ENCODE assay signal across 31 cellular contexts in genomic region chr10:52071814-52072213, GRCh38.
"Had no signal": no experiment of that assay in that cellular context is flagged by ENCODE, and none has a peak within 500 bp of the region (broad histone marks: within the 10 kb centered on the region; RNA-seq: fewer than 3 reads in every experiment).

No MANE protein-coding gene starts in this region.

- H2AFZ ChIP-seq: neural progenitor cell had no signal

- H3K4me1 ChIP-seq: adrenal gland, neural progenitor cell, right lobe of liver, upper lobe of left lung, vagina had no signal

- H3K9me3 ChIP-seq: adrenal gland, esophagus muscularis mucosa, right lobe of liver, upper lobe of left lung, vagina had no signal

- DNase-seq: activated CD4-positive, alpha-beta T cell treated with anti-CD3 and anti-CD28 coated beads for 4 hours; activated CD4-positive, alpha-beta T cell treated with anti-CD3 and anti-CD28 coated beads, Interleukin-2, amount 50 U/mL, for 4 hours; activated effector memory CD4-positive, alpha-beta T cell treated with Interleukin-2 at 50 U/mL for 16 hours; activated naive CD4-positive, alpha-beta T cell treated with Interleukin-2 at 50 U/mL for 16 hours; activated T-cell treated with anti-CD3 and anti-CD28 coated beads for 4 hours; activated T-cell treated with anti-CD3 and anti-CD28 coated beads, Interleukin-2, amount 50 U/mL, for 72 hours; adrenal gland; central memory CD4-positive, alpha-beta T cell; dermis blood vessel endothelial cell; effector CD4-positive, alpha-beta T cell; glutamatergic neuron; hypothalamus; mesendoderm; natural killer cell; occipital lobe; right lobe of liver; small intestine; stimulated activated CD4-positive, alpha-beta T cell treated with anti-CD3 and anti-CD28 coated beads, Interleukin-4, amount 100 ng/mL, for 4 hours; stimulated activated CD8-positive, alpha-beta memory T cell treated with anti-CD3 and anti-CD28 coated beads, Interleukin-4, amount 100 ng/mL, for 48 hours; stimulated activated naive CD8-positive, alpha-beta T cell treated with anti-CD3 and anti-CD28 coated beads, Interleukin-15, amount 100 ng/mL, for 72 hours; substantia nigra; SW 1271; T-helper 9 cell; upper lobe of left lung had no signal

- H3K4me2 ChIP-seq: neural progenitor cell had no signal

- H3K36me3 ChIP-seq: adrenal gland, esophagus muscularis mucosa, neural progenitor cell, right lobe of liver, upper lobe of left lung, vagina had no signal

- H3K9ac ChIP-seq: neural progenitor cell had no signal

- ATAC-seq: activated T-cell treated with anti-CD3 and anti-CD28 coated beads, Interleukin-2, amount 50 U/mL, for 72 hours; left lobe of liver; natural killer cell; right lobe of liver; stimulated activated memory B cell treated with anti-CD40 and anti-IgM and Interleukin-4, amounts not matched to agents 10 μg/mL and 1 μg/mL and 100 μg/mL, for 72 hours; stimulated activated naive CD8-positive, alpha-beta T cell treated with anti-CD3 and anti-CD28 coated beads, Interleukin-15, amount 100 ng/mL, for 72 hours had no signal

- H3K27me3 ChIP-seq: adrenal gland, esophagus muscularis mucosa, neural progenitor cell, right lobe of liver, upper lobe of left lung, vagina had no signal

- H3K27ac ChIP-seq: adrenal gland, neural progenitor cell, right lobe of liver, upper lobe of left lung, vagina, VCaP had no signal

- H3K4me3 ChIP-seq: adrenal gland, esophagus muscularis mucosa, lung, neural progenitor cell, right lobe of liver, upper lobe of left lung, vagina had no signal
